22 cellular contexts compared by ENCODE assay signal in genomic region chr1:53590104-53590503, GRCh38.
A peak's percentile ranks its signal among the peaks of the same experiment; 100 is the strongest.
DNase-seq lines count a peak whose midpoint lies in the region; ATAC-seq and TF ChIP-seq lines count a peak whose summit lies in the region.
"Had no signal": no experiment of that assay in that cellular context is flagged by ENCODE, and none has a peak within 500 bp of the region (broad histone marks: within the 10 kb centered on the region; RNA-seq: fewer than 3 reads in every experiment).

No MANE protein-coding gene starts in this region.

- H3K9me3 Mint-ChIP-seq in nephron: no peaks in the 10 kb centered on the region
- H3K9me3 Mint-ChIP-seq in activated naive CD4-positive, alpha-beta T cell treated with anti-CD3 and anti-CD28 coated beads for 36 hours: no peaks in the 10 kb centered on the region
- H3K9me3 Mint-ChIP-seq: CD8-positive, alpha-beta T cell had no signal

- 85% methylated on average over 4 of the region's 4 CpGs for WGBS in hepatocyte (ENCODE audit: low lambda C conversion rate, missing lambda C conversion rate)

- H3K4me1 Mint-ChIP-seq in nephron: peaks cover 50% of the 10 kb centered on the region
- peaks cover 4% of the 10 kb centered on the region for H3K4me1 Mint-ChIP-seq in activated naive CD4-positive, alpha-beta T cell treated with anti-CD3 and anti-CD28 coated beads for 36 hours (ENCODE audit: low read depth)

- H3K79me2 ChIP-seq in hepatocyte: no peaks in the 10 kb centered on the region

- H3K4me1 ChIP-seq in left ventricle myocardium inferior (no peaks in the 10 kb centered on the region), hepatocyte (ENCODE audit: insufficient read depth) (peaks cover 27% of the 10 kb centered on the region), vagina (peaks cover 35% of the 10 kb centered on the region)

- CTCF ChIA-PET in activated naive CD4-positive, alpha-beta T cell treated with anti-CD3 and anti-CD28 coated beads for 36 hours (lab: Charles Lee): no interaction called here

- intact Hi-C loops in left ventricle myocardium inferior (cut with micrococcal nuclease): no loop called here
- intact Hi-C loops in Right ventricle myocardium inferior (cut with DNase I): loop anchor here (5.0 kb wide), 1 partner anchor 103 kb away; no protein-coding TSS in a partner anchor
- intact Hi-C loops in vagina (cut with DNase I): no loop called here
- intact Hi-C loops in activated naive CD4-positive, alpha-beta T cell treated with anti-CD3 and anti-CD28 coated beads for 36 hours (cut with micrococcal nuclease): no loop called here

- no peak for TF ChIP-seq CTCF in left ventricle myocardium inferior (IDR thresholded peaks at IDR 0.05; ENCODE audit: borderline replicate concordance)
- TF ChIP-seq CTCF in hepatocyte (IDR thresholded peaks at IDR 0.05; ENCODE audit: poor library complexity): no peak
- no peak for TF ChIP-seq CTCF in nephron (IDR thresholded peaks at IDR 0.05; ENCODE audit: unreplicated experiment in 3 of 3)
- no peak for TF ChIP-seq CTCF in vagina (IDR thresholded peaks at IDR 0.05)

- H3K4me3 ChIP-seq in left ventricle myocardium inferior: no peak overlapping the region
- no peak overlapping the region for H3K4me3 ChIP-seq in hepatocyte
- H3K4me3 ChIP-seq in vagina: no peak overlapping the region
- H3K4me3 ChIP-seq: BLaER1 treated with 17β-estradiol and CSF1 and Interleukin-3, amounts not matched to agents 10 nM and 100 nM; GM23248 had no signal

- peaks cover 48% of the 10 kb centered on the region for H3K27me3 Mint-ChIP-seq in nephron (ENCODE audit: low read depth)
- no peaks in the 10 kb centered on the region for H3K27me3 Mint-ChIP-seq in activated naive CD4-positive, alpha-beta T cell treated with anti-CD3 and anti-CD28 coated beads for 36 hours (ENCODE audit: low read depth)

- no peak for TF ChIP-seq POLR2A in vagina (IDR thresholded peaks at IDR 0.05)

- no peak overlapping the region for H3K4me3 Mint-ChIP-seq in nephron
- no peak overlapping the region for H3K4me3 Mint-ChIP-seq in activated naive CD4-positive, alpha-beta T cell treated with anti-CD3 and anti-CD28 coated beads for 36 hours
- H3K4me3 Mint-ChIP-seq: CD8-positive, alpha-beta T cell had no signal

- H3K36me3 ChIP-seq in left ventricle myocardium inferior (no peaks in the 10 kb centered on the region), hepatocyte (replicated peaks; ENCODE audit: insufficient read depth, low read depth) (no peaks in the 10 kb centered on the region), vagina (no peaks in the 10 kb centered on the region)
- H3K36me3 ChIP-seq: BLaER1 treated with 17β-estradiol and CSF1 and Interleukin-3, amounts not matched to agents 10 nM and 100 nM had no signal

- no peaks in the 10 kb centered on the region for H4K20me1 ChIP-seq in hepatocyte (ENCODE audit: insufficient read depth, poor library complexity, severe bottlenecking)

- no peaks in the 10 kb centered on the region for H3K9me3 ChIP-seq in left ventricle myocardium inferior (replicated peaks)
- no peaks in the 10 kb centered on the region for H3K9me3 ChIP-seq in hepatocyte (ENCODE audit: low read depth)
- no peaks in the 10 kb centered on the region for H3K9me3 ChIP-seq in vagina
- H3K9me3 ChIP-seq: BLaER1 treated with 17β-estradiol and CSF1 and Interleukin-3, amounts not matched to agents 10 nM and 100 nM had no signal

- H3K27me3 ChIP-seq in left ventricle myocardium inferior (ENCODE audit: low read depth) (peaks cover 58% of the 10 kb centered on the region), hepatocyte (no peaks in the 10 kb centered on the region), vagina (no peaks in the 10 kb centered on the region)
- H3K27me3 ChIP-seq: BLaER1 treated with 17β-estradiol and CSF1 and Interleukin-3, amounts not matched to agents 10 nM and 100 nM had no signal

- H3K36me3 Mint-ChIP-seq in nephron (ENCODE audit: low read depth): no peaks in the 10 kb centered on the region
- no peaks in the 10 kb centered on the region for H3K36me3 Mint-ChIP-seq in activated naive CD4-positive, alpha-beta T cell treated with anti-CD3 and anti-CD28 coated beads for 36 hours (ENCODE audit: low read depth)
- H3K36me3 Mint-ChIP-seq: CD8-positive, alpha-beta T cell had no signal

- no peaks in the 10 kb centered on the region for H3K9me2 ChIP-seq in hepatocyte (replicated peaks; ENCODE audit: insufficient read depth)

- H3K27ac ChIP-seq in left ventricle myocardium inferior (replicated peaks): peak overlapping the region; percentile 33
- peak overlapping the region; percentile 30 for H3K27ac ChIP-seq in hepatocyte
- peak overlapping the region; percentile 31 for H3K27ac ChIP-seq in vagina
- H3K27ac ChIP-seq: BLaER1 treated with 17β-estradiol and CSF1 and Interleukin-3, amounts not matched to agents 10 nM and 100 nM; GM23248; KMS-11 had no signal

- H3K4me2 ChIP-seq in hepatocyte: no peak overlapping the region
- H3K4me2 ChIP-seq: BLaER1 treated with 17β-estradiol and CSF1 and Interleukin-3, amounts not matched to agents 10 nM and 100 nM; KMS-11 had no signal

- no peak for ATAC-seq in Right ventricle myocardium inferior
- no peak for ATAC-seq in GM21529 (IDR thresholded peaks at IDR 0.05; ENCODE audit: unreplicated experiment)
- ATAC-seq: CD8-positive, alpha-beta T cell; HCT116 had no signal

- DNase-seq in left ventricle myocardium inferior (no peak), Right ventricle myocardium inferior (ENCODE audit: missing footprints) (no peak), hepatocyte (ENCODE audit: low spot score) (no peak), vagina (ENCODE audit: extremely low spot score in 2 of 2) (no peak), midbrain (lab: John Stamatoyannopoulos, UW) (no peak)
- DNase-seq in activated naive CD4-positive, alpha-beta T cell treated with anti-CD3 and anti-CD28 coated beads for 36 hours: no peak
- DNase-seq: Calu3, GF-D8, NCI-H1417, NCI-H187 treated with DMSO at 0.1 percent for 48 hours, NCI-H2227 treated with DMSO at 0.1 percent for 48 hours, NCI-H510A treated with DMSO at 0.1 percent for 48 hours, NCI-H774, OCI-M1, SHP77 treated with DMSO at 0.1 percent for 48 hours had no signal

- no peak overlapping the region for H2AFZ ChIP-seq in hepatocyte
- H2AFZ ChIP-seq: GM23248 had no signal

- H3K27ac Mint-ChIP-seq in nephron: peak overlapping the region; percentile 95 to 99 (median 96)
- no peak overlapping the region for H3K27ac Mint-ChIP-seq in activated naive CD4-positive, alpha-beta T cell treated with anti-CD3 and anti-CD28 coated beads for 36 hours
- H3K27ac Mint-ChIP-seq: CD8-positive, alpha-beta T cell had no signal
